Comparison of ENCODE assay signal across 20 cellular contexts in genomic region chr2:176910828-176911227, GRCh38.
A peak's percentile ranks its signal among the peaks of the same experiment; 100 is the strongest.
DNase-seq lines count a peak whose midpoint lies in the region; ATAC-seq, FAIRE-seq and TF ChIP-seq lines count a peak whose summit lies in the region.
"Had no signal": no experiment of that assay in that cellular context is flagged by ENCODE, and none has a peak within 500 bp of the region (broad histone marks: within the 10 kb centered on the region; RNA-seq: fewer than 3 reads in every experiment).

No MANE protein-coding gene starts in this region.

- CTCF ChIA-PET in GM12878 (lab: Yijun Ruan, JAX) = interaction anchor here (0.6 to 1.4 kb wide), 8 partner anchors 9 to 257 kb away, joined by 3 to 4 read pairs (median 3); no protein-coding TSS in a partner anchor

- peak overlapping the region; percentile 29 for H3K27ac Mint-ChIP-seq in activated naive CD8-positive, alpha-beta T cell
- no peak overlapping the region for H3K27ac Mint-ChIP-seq in activated naive CD8-positive, alpha-beta T cell treated with anti-CD3 and anti-CD28 coated beads for 36 hours
- H3K27ac Mint-ChIP-seq: CD14-positive monocyte; CD8-positive, alpha-beta T cell had no signal

- H3K4me2 ChIP-seq in Loucy (ENCODE audit: low read depth, low read length, poor library complexity, severe bottlenecking) (no peak overlapping the region), GM12878 (ENCODE audit: control insufficient read depth, insufficient read depth) (no peak overlapping the region)

- RAD21 ChIA-PET in GM12878 (lab: Charles Lee; ENCODE audit: unreplicated experiment) = interaction anchor here (0.6 kb wide), 1 partner anchor 171 kb away, joined by 3 read pairs; no protein-coding TSS in a partner anchor

- no peak overlapping the region for H3K9ac ChIP-seq in Loucy (ENCODE audit: low read depth, low read length, poor library complexity, severe bottlenecking)
- no peak overlapping the region for H3K9ac ChIP-seq in GM12878 (ENCODE audit: control insufficient read depth, insufficient read depth, low read length)

- H3K79me2 ChIP-seq in Loucy (ENCODE audit: insufficient read depth, low read length) (no peaks in the 10 kb centered on the region), GM12878 (ENCODE audit: control insufficient read depth, insufficient read depth, low read length) (no peaks in the 10 kb centered on the region)

- no peaks in the 10 kb centered on the region for H3F3A ChIP-seq in Loucy (ENCODE audit: low read depth)

- no peaks in the 10 kb centered on the region for H3K9me2 ChIP-seq in Loucy (replicated peaks; ENCODE audit: low read depth, low read length)

- TF ChIP-seq EP300 in GM12878 (IDR thresholded peaks at IDR 0.05; ENCODE audit: borderline replicate concordance in 1 of 2, control insufficient read depth in 1 of 2, low read depth in 2 of 2, low read length in 2 of 2) (no peak), transverse colon (IDR thresholded peaks at IDR 0.05; ENCODE audit: low read depth) (no peak)

- BruUV-seq in GM12878 (replicated peaks; lab: Mats Ljungman, UMichigan) = no TSS peak

- no peak for DNase-seq in activated naive CD8-positive, alpha-beta T cell treated with anti-CD3 and anti-CD28 coated beads for 36 hours
- no peak for DNase-seq in GM12878 (ENCODE audit: low read depth, low spot score)
- DNase-seq in transverse colon = no peak
- no peak for DNase-seq in Ammon's horn (ENCODE audit: low spot score)
- DNase-seq in medulla oblongata (ENCODE audit: extremely low spot score) = no peak
- DNase-seq: ACHN; CD8-positive, alpha-beta T cell; COR-L47; DMS153; DMS79 treated with DMSO at 0.1 percent for 48 hours; GDM1 had no signal

- H3K9me3 ChIP-seq in Loucy (ENCODE audit: insufficient read depth, low read depth, low read length) (no peaks in the 10 kb centered on the region), GM12878 (replicated peaks; ENCODE audit: control insufficient read depth, insufficient read depth, low read length) (no peaks in the 10 kb centered on the region), transverse colon (no peaks in the 10 kb centered on the region)
- H3K9me3 ChIP-seq: HAP-1 had no signal

- ATAC-seq in GM12878 (peak; percentile 36; the same call in 2 of the 3 replicates), GM18873 (IDR thresholded peaks at IDR 0.05; ENCODE audit: low FRiP score, unreplicated experiment) (no peak)
- ATAC-seq: CD8-positive, alpha-beta T cell had no signal

- H3K4me3 Mint-ChIP-seq in activated naive CD8-positive, alpha-beta T cell = no peak overlapping the region
- no peak overlapping the region for H3K4me3 Mint-ChIP-seq in activated naive CD8-positive, alpha-beta T cell treated with anti-CD3 and anti-CD28 coated beads for 36 hours
- H3K4me3 Mint-ChIP-seq: CD14-positive monocyte; CD8-positive, alpha-beta T cell had no signal

- intact Hi-C loops in GM12878 (cut with micrococcal nuclease; ENCODE audit: unreplicated experiment) (no loop called here), transverse colon (cut with DNase I; ENCODE audit: low total_unique reads) (no loop called here)

- H3K4me1 ChIP-seq in Loucy (ENCODE audit: insufficient read depth, low read length, poor library complexity, severe bottlenecking) (no peaks in the 10 kb centered on the region), GM12878 (ENCODE audit: control insufficient read depth, insufficient read depth, low read length) (no peaks in the 10 kb centered on the region), transverse colon (no peaks in the 10 kb centered on the region)
- H3K4me1 ChIP-seq: HAP-1 had no signal

- WGBS in GM12878 (ENCODE audit: insufficient coverage, insufficient replicate concordance, low lambda C conversion rate, missing lambda C conversion rate) = 6% methylated on average over 3 of the region's 3 CpGs
- 58 to 92% methylated on average over 3 of the region's 3 CpGs for WGBS in transverse colon (ENCODE audit: low coverage in 1 of 2), 2 donors

- H4K20me1 ChIP-seq in Loucy (ENCODE audit: insufficient read depth, low read length, poor library complexity, severe bottlenecking) = no peaks in the 10 kb centered on the region
- H4K20me1 ChIP-seq in GM12878 (ENCODE audit: control insufficient read depth, insufficient read depth) = no peaks in the 10 kb centered on the region

- TF ChIP-seq POLR2A in GM12878 (IDR thresholded peaks at IDR 0.05; ENCODE audit: low read depth, low read length) (no peak), transverse colon (IDR thresholded peaks at IDR 0.05) (no peak)

- H3K27me3 Mint-ChIP-seq in activated naive CD8-positive, alpha-beta T cell = no peaks in the 10 kb centered on the region
- H3K27me3 Mint-ChIP-seq in activated naive CD8-positive, alpha-beta T cell treated with anti-CD3 and anti-CD28 coated beads for 36 hours = no peaks in the 10 kb centered on the region

- SMC1A ChIA-PET in GM12878 (lab: Charles Lee; ENCODE audit: uncharacterized antibody, unreplicated experiment) = interaction anchor here (1.0 to 2.3 kb wide), 8 partner anchors 8 to 100 kb away, joined by 3 to 11 read pairs (median 4); no protein-coding TSS in a partner anchor

- TF ChIP-seq CTCF in Loucy (conservative IDR thresholded peaks at IDR 0.05; ENCODE audit: low read length) = no peak
- no peak for TF ChIP-seq CTCF in GM12878 (IDR thresholded peaks at IDR 0.05 in 2 of 3, conservative IDR thresholded peaks at IDR 0.05 in 1 of 3; ENCODE audit: control insufficient read depth in 2 of 3, extremely low read depth in 1 of 3, insufficient read depth in 1 of 3, low read depth in 3 of 3, low read length in 3 of 3)
- no peak for TF ChIP-seq CTCF in transverse colon (IDR thresholded peaks at IDR 0.05)

- H3K36me3 Mint-ChIP-seq in activated naive CD8-positive, alpha-beta T cell = no peaks in the 10 kb centered on the region
- no peaks in the 10 kb centered on the region for H3K36me3 Mint-ChIP-seq in activated naive CD8-positive, alpha-beta T cell treated with anti-CD3 and anti-CD28 coated beads for 36 hours
- H3K36me3 Mint-ChIP-seq: CD14-positive monocyte; CD8-positive, alpha-beta T cell had no signal

- no peaks in the 10 kb centered on the region for H3K27me3 ChIP-seq in Loucy (ENCODE audit: insufficient read depth, low read length, poor library complexity, severe bottlenecking)
- no peaks in the 10 kb centered on the region for H3K27me3 ChIP-seq in GM12878 (replicated peaks in 1 of 2; ENCODE audit: control insufficient read depth in 2 of 2, insufficient read depth in 2 of 2, low read length in 1 of 2)
- no peaks in the 10 kb centered on the region for H3K27me3 ChIP-seq in transverse colon

- H3K4me1 Mint-ChIP-seq in activated naive CD8-positive, alpha-beta T cell (ENCODE audit: low read depth) = peaks cover 6% of the 10 kb centered on the region
- H3K4me1 Mint-ChIP-seq in activated naive CD8-positive, alpha-beta T cell treated with anti-CD3 and anti-CD28 coated beads for 36 hours = peaks cover 5% of the 10 kb centered on the region
- H3K4me1 Mint-ChIP-seq: CD14-positive monocyte had no signal

- TF ChIP-seq RAD21 in GM12878 (IDR thresholded peaks at IDR 0.05; ENCODE audit: insufficient read depth, low read depth, low read length) = no peak

- POLR2A ChIA-PET in GM12878 (lab: Charles Lee) = interaction anchor here (0.6 to 1.1 kb wide), 2 partner anchors 13 to 22 kb away, joined by 3 to 4 read pairs; no protein-coding TSS in a partner anchor

- H3K27ac ChIP-seq in GM12878 (ENCODE audit: control insufficient read depth, insufficient read depth) (no peak overlapping the region), transverse colon (no peak overlapping the region)
- H3K27ac ChIP-seq: HL-60 had no signal

- H2AFZ ChIP-seq in Loucy (ENCODE audit: low read length) (peak overlapping the region; percentile 32; the same call in 1 of the 2 replicates), GM12878 (ENCODE audit: control insufficient read depth, low read depth, low read length) (no peak overlapping the region; the same call in 1 of the 2 replicates)

- in situ Hi-C loops in GM12878 (cut with MboI) = no loop called here
- in situ Hi-C loops in transverse colon (cut with MboI; ENCODE audit: low pct_ligation_motif_present in 1 of 4, low pct_unique_long_range_greater_than_20kb in 1 of 4, low sequenced_read_pairs in 3 of 4) = no loop called here

- H3K9me3 Mint-ChIP-seq in activated naive CD8-positive, alpha-beta T cell (ENCODE audit: low read depth) = no peaks in the 10 kb centered on the region
- H3K9me3 Mint-ChIP-seq in activated naive CD8-positive, alpha-beta T cell treated with anti-CD3 and anti-CD28 coated beads for 36 hours = no peaks in the 10 kb centered on the region
- H3K9me3 Mint-ChIP-seq: CD14-positive monocyte; CD8-positive, alpha-beta T cell had no signal

- no peak for FAIRE-seq in GM12878 (lab: Jason Lieb, UNC)
- FAIRE-seq: D721Med, GM18507, H1 had no signal

- H3K36me3 ChIP-seq in Loucy (ENCODE audit: insufficient read depth, low read length) (no peaks in the 10 kb centered on the region), GM12878 (ENCODE audit: control insufficient read depth in 2 of 2, insufficient read depth in 2 of 2, low read length in 1 of 2) (no peaks in the 10 kb centered on the region), transverse colon (no peaks in the 10 kb centered on the region)
- H3K36me3 ChIP-seq: HAP-1 had no signal

- no peak overlapping the region for H3K4me3 ChIP-seq in Loucy (ENCODE audit: low read length, poor library complexity, severe bottlenecking)
- no peak overlapping the region for H3K4me3 ChIP-seq in GM12878
- H3K4me3 ChIP-seq in transverse colon = no peak overlapping the region
- H3K4me3 ChIP-seq: HAP-1 had no signal
